In the genomic region with DNA sequence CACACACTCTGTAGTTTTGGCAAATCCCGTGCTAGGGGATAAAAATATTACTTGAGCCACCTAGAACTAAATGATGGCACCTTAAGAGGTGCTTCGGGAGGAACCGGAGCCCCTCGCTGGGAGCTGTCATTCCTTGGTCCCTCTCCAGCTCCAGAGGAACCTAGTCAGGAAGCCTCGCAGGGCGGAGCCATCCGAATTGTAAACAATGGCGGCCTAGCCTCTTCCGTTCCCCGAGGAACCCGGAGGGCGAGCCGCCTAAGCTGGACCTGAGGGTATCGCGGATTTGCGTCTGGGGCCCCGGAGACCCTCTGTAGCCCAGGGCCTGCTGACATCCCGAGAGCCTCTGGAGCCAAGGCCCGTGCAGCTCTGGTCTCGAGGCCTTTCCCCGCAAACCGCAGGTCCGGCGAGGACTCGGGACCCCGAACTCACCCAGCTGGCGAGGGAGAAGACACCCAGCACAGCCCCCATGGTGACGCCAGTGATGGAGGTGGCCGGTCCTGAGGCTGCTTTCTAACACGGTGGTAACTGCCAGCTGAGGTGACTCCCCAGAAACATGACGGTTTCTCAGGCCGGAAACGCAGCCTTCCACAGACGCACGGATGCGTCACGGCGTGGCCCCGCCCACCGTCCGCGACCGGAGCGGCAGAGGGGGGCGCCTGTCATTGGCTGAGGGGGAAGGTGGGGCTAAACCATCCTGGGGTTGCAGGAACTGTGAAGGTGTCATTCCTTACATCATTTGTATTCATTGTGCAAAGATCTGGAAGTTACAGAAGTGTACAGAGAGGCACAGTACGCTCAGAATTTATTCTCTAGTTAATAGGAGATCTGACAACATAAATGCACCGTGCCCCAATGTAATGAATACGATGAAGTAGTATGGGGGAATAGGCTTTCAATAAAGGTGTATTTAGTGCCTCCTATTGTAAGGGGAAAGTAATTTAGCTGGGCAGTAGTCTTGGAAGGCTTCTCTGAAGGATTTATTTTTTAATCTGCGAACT, we compare ENCODE assay signal across 1 cellular context.
TF ChIP-seq lines count a peak whose summit lies in the region.

A gene (minus strand): TSS at position 587 of the 998 bp plus-strand sequence. CDS start 119 bp downstream, at position 468.

TF ChIP-seq in HEK293, 187 proteins besides CTCF, POLR2A, EP300 and RAD21 (continued from another document and continues in another):
- TF ChIP-seq, protein P1, sequence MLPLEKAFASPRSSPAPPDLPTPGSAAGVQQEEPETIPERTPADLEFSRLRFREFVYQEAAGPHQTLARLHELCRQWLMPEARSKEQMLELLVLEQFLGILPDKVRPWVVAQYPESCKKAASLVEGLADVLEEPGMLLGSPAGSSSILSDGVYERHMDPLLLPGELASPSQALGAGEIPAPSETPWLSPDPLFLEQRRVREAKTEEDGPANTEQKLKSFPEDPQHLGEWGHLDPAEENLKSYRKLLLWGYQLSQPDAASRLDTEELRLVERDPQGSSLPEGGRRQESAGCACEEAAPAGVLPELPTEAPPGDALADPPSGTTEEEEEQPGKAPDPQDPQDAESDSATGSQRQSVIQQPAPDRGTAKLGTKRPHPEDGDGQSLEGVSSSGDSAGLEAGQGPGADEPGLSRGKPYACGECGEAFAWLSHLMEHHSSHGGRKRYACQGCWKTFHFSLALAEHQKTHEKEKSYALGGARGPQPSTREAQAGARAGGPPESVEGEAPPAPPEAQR (tag by site-specific recombination; IDR thresholded peaks at IDR 0.05) = no peak
- TF ChIP-seq ZBTB7A (tag by site-specific recombination; IDR thresholded peaks at IDR 0.05; ENCODE audit: low read depth) (no peak), FEZF1 (tag by site-specific recombination; IDR thresholded peaks at IDR 0.05) (no peak), ZNF302 (tag by site-specific recombination; IDR thresholded peaks at IDR 0.05; ENCODE audit: low read depth) (no peak), ZNF670 (tag by site-specific recombination; IDR thresholded peaks at IDR 0.05; ENCODE audit: low read depth) (no peak), ZNF571 (tag by site-specific recombination; IDR thresholded peaks at IDR 0.05) (no peak), ZNF785 (tag by site-specific recombination; IDR thresholded peaks at IDR 0.05) (no peak), WT1 (tag by site-specific recombination; IDR thresholded peaks at IDR 0.05) (peak; percentile 78), ZBTB21 (tag by site-specific recombination; IDR thresholded peaks at IDR 0.05) (peak; percentile 94), BCL11B (tag by site-specific recombination; IDR thresholded peaks at IDR 0.05; ENCODE audit: low read depth) (no peak), ZNF501 (tag by site-specific recombination; IDR thresholded peaks at IDR 0.05) (peak; percentile 39; the same call in 1 of the 2 replicates), ZFP37 (tag by site-specific recombination; IDR thresholded peaks at IDR 0.05) (peak; percentile 93; the same call in 1 of the 2 replicates), ZNF121 (tag by site-specific recombination; IDR thresholded peaks at IDR 0.05) (no peak), GFI1B (tag by site-specific recombination; IDR thresholded peaks at IDR 0.05) (no peak), ZNF266 (tag by site-specific recombination; IDR thresholded peaks at IDR 0.05; ENCODE audit: low read depth) (no peak), ZNF660 (tag by site-specific recombination; IDR thresholded peaks at IDR 0.05) (no peak), ZNF292 (tag by site-specific recombination; IDR thresholded peaks at IDR 0.05; ENCODE audit: borderline replicate concordance, low read depth) (no peak), ZNF391 (tag by site-specific recombination; IDR thresholded peaks at IDR 0.05; ENCODE audit: borderline replicate concordance, low read depth) (no peak), ZNF791 (tag by site-specific recombination; IDR thresholded peaks at IDR 0.05) (no peak), SALL2 (tag by site-specific recombination; IDR thresholded peaks at IDR 0.05; ENCODE audit: borderline replicate concordance) (no peak), ZNF426 (tag by site-specific recombination; IDR thresholded peaks at IDR 0.05) (no peak), ZNF548 (tag by site-specific recombination; IDR thresholded peaks at IDR 0.05) (no peak), KLF7 (tag by site-specific recombination; IDR thresholded peaks at IDR 0.05; ENCODE audit: borderline replicate concordance) (no peak), KLF1 (tag by site-specific recombination; IDR thresholded peaks at IDR 0.05) (peak; percentile 32; the same call in 1 of the 2 replicates), GLI2 (tag by site-specific recombination; IDR thresholded peaks at IDR 0.05; ENCODE audit: borderline replicate concordance, low read depth) (no peak), ZNF24 (tag by site-specific recombination; IDR thresholded peaks at IDR 0.05) (no peak), ZNF155 (tag by site-specific recombination; IDR thresholded peaks at IDR 0.05) (no peak), ZNF549 (tag by site-specific recombination; IDR thresholded peaks at IDR 0.05) (no peak), ZNF174 (tag by site-specific recombination; IDR thresholded peaks at IDR 0.05) (no peak), REPIN1 (tag by site-specific recombination; IDR thresholded peaks at IDR 0.05; ENCODE audit: low read depth) (0 out of 2 replicates have a peak, but pooled peaks have one; percentile 64)
- TF ChIP-seq, protein P2, sequence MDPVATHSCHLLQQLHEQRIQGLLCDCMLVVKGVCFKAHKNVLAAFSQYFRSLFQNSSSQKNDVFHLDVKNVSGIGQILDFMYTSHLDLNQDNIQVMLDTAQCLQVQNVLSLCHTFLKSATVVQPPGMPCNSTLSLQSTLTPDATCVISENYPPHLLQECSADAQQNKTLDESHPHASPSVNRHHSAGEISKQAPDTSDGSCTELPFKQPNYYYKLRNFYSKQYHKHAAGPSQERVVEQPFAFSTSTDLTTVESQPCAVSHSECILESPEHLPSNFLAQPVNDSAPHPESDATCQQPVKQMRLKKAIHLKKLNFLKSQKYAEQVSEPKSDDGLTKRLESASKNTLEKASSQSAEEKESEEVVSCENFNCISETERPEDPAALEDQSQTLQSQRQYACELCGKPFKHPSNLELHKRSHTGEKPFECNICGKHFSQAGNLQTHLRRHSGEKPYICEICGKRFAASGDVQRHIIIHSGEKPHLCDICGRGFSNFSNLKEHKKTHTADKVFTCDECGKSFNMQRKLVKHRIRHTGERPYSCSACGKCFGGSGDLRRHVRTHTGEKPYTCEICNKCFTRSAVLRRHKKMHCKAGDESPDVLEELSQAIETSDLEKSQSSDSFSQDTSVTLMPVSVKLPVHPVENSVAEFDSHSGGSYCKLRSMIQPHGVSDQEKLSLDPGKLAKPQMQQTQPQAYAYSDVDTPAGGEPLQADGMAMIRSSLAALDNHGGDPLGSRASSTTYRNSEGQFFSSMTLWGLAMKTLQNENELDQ (tag by site-specific recombination; IDR thresholded peaks at IDR 0.05; ENCODE audit: low read depth) = no peak
- TF ChIP-seq, protein P3, sequence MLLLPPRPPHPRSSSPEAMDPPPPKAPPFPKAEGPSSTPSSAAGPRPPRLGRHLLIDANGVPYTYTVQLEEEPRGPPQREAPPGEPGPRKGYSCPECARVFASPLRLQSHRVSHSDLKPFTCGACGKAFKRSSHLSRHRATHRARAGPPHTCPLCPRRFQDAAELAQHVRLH (tag by site-specific recombination; IDR thresholded peaks at IDR 0.05) = no peak
- TF ChIP-seq, protein P4, sequence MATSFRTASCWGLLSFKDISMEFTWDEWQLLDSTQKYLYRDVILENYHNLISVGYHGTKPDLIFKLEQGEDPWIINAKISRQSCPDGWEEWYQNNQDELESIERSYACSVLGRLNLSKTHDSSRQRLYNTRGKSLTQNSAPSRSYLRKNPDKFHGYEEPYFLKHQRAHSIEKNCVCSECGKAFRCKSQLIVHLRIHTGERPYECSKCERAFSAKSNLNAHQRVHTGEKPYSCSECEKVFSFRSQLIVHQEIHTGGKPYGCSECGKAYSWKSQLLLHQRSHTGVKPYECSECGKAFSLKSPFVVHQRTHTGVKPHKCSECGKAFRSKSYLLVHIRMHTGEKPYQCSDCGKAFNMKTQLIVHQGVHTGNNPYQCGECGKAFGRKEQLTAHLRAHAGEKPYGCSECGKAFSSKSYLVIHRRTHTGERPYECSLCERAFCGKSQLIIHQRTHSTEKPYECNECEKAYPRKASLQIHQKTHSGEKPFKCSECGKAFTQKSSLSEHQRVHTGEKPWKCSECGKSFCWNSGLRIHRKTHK (tag by site-specific recombination; IDR thresholded peaks at IDR 0.05) = no peak
- TF ChIP-seq, protein P5, sequence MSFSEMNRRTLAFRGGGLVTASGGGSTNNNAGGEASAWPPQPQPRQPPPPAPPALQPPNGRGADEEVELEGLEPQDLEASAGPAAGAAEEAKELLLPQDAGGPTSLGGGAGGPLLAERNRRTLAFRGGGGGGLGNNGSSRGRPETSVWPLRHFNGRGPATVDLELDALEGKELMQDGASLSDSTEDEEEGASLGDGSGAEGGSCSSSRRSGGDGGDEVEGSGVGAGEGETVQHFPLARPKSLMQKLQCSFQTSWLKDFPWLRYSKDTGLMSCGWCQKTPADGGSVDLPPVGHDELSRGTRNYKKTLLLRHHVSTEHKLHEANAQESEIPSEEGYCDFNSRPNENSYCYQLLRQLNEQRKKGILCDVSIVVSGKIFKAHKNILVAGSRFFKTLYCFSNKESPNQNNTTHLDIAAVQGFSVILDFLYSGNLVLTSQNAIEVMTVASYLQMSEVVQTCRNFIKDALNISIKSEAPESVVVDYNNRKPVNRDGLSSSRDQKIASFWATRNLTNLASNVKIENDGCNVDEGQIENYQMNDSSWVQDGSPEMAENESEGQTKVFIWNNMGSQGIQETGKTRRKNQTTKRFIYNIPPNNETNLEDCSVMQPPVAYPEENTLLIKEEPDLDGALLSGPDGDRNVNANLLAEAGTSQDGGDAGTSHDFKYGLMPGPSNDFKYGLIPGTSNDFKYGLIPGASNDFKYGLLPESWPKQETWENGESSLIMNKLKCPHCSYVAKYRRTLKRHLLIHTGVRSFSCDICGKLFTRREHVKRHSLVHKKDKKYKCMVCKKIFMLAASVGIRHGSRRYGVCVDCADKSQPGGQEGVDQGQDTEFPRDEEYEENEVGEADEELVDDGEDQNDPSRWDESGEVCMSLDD (tag by site-specific recombination; IDR thresholded peaks at IDR 0.05) = peak; percentile 50; the same call in 1 of the 2 replicates
- TF ChIP-seq, protein P6, sequence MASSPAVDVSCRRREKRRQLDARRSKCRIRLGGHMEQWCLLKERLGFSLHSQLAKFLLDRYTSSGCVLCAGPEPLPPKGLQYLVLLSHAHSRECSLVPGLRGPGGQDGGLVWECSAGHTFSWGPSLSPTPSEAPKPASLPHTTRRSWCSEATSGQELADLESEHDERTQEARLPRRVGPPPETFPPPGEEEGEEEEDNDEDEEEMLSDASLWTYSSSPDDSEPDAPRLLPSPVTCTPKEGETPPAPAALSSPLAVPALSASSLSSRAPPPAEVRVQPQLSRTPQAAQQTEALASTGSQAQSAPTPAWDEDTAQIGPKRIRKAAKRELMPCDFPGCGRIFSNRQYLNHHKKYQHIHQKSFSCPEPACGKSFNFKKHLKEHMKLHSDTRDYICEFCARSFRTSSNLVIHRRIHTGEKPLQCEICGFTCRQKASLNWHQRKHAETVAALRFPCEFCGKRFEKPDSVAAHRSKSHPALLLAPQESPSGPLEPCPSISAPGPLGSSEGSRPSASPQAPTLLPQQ (tag by site-specific recombination; IDR thresholded peaks at IDR 0.05) = peak; percentile 54
- TF ChIP-seq, protein P7, sequence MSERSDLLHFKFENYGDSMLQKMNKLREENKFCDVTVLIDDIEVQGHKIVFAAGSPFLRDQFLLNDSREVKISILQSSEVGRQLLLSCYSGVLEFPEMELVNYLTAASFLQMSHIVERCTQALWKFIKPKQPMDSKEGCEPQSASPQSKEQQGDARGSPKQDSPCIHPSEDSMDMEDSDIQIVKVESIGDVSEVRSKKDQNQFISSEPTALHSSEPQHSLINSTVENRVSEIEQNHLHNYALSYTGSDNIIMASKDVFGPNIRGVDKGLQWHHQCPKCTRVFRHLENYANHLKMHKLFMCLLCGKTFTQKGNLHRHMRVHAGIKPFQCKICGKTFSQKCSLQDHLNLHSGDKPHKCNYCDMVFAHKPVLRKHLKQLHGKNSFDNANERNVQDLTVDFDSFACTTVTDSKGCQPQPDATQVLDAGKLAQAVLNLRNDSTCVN (tag by site-specific recombination; optimal IDR thresholded peaks at IDR 0.05) = peak; percentile 16
- TF ChIP-seq, protein P8, sequence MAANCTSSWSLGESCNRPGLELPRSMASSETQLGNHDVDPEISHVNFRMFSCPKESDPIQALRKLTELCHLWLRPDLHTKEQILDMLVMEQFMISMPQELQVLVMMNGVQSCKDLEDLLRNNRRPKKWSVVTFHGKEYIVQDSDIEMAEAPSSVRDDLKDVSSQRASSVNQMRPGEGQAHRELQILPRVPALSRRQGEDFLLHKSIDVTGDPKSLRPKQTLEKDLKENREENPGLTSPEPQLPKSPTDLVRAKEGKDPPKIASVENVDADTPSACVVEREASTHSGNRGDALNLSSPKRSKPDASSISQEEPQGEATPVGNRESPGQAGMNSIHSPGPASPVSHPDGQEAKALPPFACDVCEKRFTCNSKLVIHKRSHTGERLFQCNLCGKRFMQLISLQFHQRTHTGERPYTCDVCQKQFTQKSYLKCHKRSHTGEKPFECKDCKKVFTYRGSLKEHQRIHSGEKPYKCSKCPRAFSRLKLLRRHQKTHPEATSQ (tag by site-specific recombination; IDR thresholded peaks at IDR 0.05) = peak; percentile 76; the same call in 1 of the 2 replicates
- TF ChIP-seq, protein P9, sequence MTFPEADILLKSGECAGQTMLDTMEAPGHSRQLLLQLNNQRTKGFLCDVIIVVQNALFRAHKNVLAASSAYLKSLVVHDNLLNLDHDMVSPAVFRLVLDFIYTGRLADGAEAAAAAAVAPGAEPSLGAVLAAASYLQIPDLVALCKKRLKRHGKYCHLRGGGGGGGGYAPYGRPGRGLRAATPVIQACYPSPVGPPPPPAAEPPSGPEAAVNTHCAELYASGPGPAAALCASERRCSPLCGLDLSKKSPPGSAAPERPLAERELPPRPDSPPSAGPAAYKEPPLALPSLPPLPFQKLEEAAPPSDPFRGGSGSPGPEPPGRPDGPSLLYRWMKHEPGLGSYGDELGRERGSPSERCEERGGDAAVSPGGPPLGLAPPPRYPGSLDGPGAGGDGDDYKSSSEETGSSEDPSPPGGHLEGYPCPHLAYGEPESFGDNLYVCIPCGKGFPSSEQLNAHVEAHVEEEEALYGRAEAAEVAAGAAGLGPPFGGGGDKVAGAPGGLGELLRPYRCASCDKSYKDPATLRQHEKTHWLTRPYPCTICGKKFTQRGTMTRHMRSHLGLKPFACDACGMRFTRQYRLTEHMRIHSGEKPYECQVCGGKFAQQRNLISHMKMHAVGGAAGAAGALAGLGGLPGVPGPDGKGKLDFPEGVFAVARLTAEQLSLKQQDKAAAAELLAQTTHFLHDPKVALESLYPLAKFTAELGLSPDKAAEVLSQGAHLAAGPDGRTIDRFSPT (tag by site-specific recombination; IDR thresholded peaks at IDR 0.05) = no peak
- TF ChIP-seq, protein P10, sequence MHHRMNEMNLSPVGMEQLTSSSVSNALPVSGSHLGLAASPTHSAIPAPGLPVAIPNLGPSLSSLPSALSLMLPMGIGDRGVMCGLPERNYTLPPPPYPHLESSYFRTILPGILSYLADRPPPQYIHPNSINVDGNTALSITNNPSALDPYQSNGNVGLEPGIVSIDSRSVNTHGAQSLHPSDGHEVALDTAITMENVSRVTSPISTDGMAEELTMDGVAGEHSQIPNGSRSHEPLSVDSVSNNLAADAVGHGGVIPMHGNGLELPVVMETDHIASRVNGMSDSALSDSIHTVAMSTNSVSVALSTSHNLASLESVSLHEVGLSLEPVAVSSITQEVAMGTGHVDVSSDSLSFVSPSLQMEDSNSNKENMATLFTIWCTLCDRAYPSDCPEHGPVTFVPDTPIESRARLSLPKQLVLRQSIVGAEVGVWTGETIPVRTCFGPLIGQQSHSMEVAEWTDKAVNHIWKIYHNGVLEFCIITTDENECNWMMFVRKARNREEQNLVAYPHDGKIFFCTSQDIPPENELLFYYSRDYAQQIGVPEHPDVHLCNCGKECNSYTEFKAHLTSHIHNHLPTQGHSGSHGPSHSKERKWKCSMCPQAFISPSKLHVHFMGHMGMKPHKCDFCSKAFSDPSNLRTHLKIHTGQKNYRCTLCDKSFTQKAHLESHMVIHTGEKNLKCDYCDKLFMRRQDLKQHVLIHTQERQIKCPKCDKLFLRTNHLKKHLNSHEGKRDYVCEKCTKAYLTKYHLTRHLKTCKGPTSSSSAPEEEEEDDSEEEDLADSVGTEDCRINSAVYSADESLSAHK (tag by site-specific recombination; IDR thresholded peaks at IDR 0.05) = peak; percentile 82
